Comparison of ENCODE assay signal across 22 cellular contexts in the genomic region with DNA sequence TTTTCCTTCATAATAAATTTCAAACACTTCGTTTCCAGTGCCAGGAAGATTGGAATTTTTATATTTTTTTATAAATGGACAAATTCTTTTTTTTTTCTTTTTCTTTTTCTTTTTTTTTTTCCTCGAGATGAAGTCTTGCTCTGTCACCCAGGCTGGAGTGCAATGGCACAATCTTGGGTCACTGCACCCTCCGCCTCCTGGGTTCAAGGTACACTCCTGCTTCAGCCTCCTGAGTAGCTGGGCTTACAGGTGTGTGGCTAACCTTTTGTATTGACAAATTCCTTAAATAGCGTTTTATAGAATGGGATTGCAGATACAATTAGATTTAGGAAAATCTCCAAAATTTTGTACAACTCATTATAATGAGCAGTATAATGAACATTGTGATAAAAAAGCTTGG.
DNase-seq lines count a peak whose midpoint lies in the region; ATAC-seq, FAIRE-seq and TF ChIP-seq lines count a peak whose summit lies in the region.
"Had no signal": no experiment of that assay in that cellular context is flagged by ENCODE, and none has a peak within 500 bp of the region (broad histone marks: within the 10 kb centered on the region; RNA-seq: fewer than 3 reads in every experiment).

No MANE protein-coding gene starts in this region.

- H3K4me3 ChIP-seq in liver (ENCODE audit: low read depth in 1 of 3, low read length in 3 of 3) = no peak overlapping the region
- H3K4me3 ChIP-seq in HepG2 (replicated peaks in 1 of 3; ENCODE audit: insufficient read depth in 1 of 3, low read depth in 2 of 3, low read length in 3 of 3) = no peak overlapping the region
- H3K4me3 ChIP-seq in small intestine (ENCODE audit: low read depth in 1 of 2, low read length in 2 of 2) = no peak overlapping the region
- H3K4me3 ChIP-seq: A549; BLaER1 treated with 17β-estradiol and CSF1 and Interleukin-3, amounts not matched to agents 10 nM and 100 nM had no signal

- H3K79me2 ChIP-seq in HepG2 (ENCODE audit: insufficient read depth, low read length) = no peaks in the 10 kb centered on the region

- in situ Hi-C loops in HepG2 (cut with HindIII; ENCODE audit: extremely low pct_ligation_motif_present, low pct_unique_long_range_greater_than_20kb) = no loop called here

- CTCF ChIA-PET in HepG2 (lab: Yijun Ruan, JAX; ENCODE audit: low intra/inter-chr PET ratio, low total read pairs) = no interaction called here

- TF ChIP-seq CTCF in liver (IDR thresholded peaks at IDR 0.05; ENCODE audit: low read depth, low read length, missing input control) (no peak), HepG2 (CRISPR knock-in tag; IDR thresholded peaks at IDR 0.05) (no peak)

- H3K4me2 ChIP-seq in HepG2 (ENCODE audit: low read depth, low read length) = no peak overlapping the region
- H3K4me2 ChIP-seq: A549; BLaER1 treated with 17β-estradiol and CSF1 and Interleukin-3, amounts not matched to agents 10 nM and 100 nM had no signal

- TF ChIP-seq EP300 in HepG2 (IDR thresholded peaks at IDR 0.05; ENCODE audit: low read depth in 2 of 2, low read length in 2 of 2) = no peak
- TF ChIP-seq EP300 in HepG2 (CRISPR knock-in tag; IDR thresholded peaks at IDR 0.05; ENCODE audit: borderline replicate concordance) = no peak

- no peak for ATAC-seq in HepG2
- ATAC-seq: A549 had no signal

- no peaks in the 10 kb centered on the region for H4K20me1 ChIP-seq in HepG2 (ENCODE audit: insufficient read depth, low read length)
- H4K20me1 ChIP-seq: BLaER1 treated with 17β-estradiol and CSF1 and Interleukin-3, amounts not matched to agents 10 nM and 100 nM had no signal

- 48% methylated on average over 4 of the region's 4 CpGs for WGBS in liver
- WGBS in HepG2 (ENCODE audit: low lambda C conversion rate) = 4% methylated on average over 4 of the region's 4 CpGs
- 22 to 63% (median 27%) methylated on average over 4 of the region's 4 CpGs for WGBS in small intestine, 3 donors

- H3K27ac ChIP-seq in liver (ENCODE audit: low read depth in 1 of 2, low read length in 2 of 2) = no peak overlapping the region
- no peak overlapping the region for H3K27ac ChIP-seq in HepG2 (ENCODE audit: extremely low read length, insufficient read depth, low read length)
- H3K27ac ChIP-seq in small intestine (ENCODE audit: low read depth in 1 of 2, low read length in 1 of 2) = no peak overlapping the region
- H3K27ac ChIP-seq: 22Rv1; A549; BLaER1 treated with 17β-estradiol and CSF1 and Interleukin-3, amounts not matched to agents 10 nM and 100 nM; C4-2B had no signal

- H3K9me3 ChIP-seq in liver (ENCODE audit: control insufficient read depth in 4 of 4, low read length in 3 of 4) (no peaks in the 10 kb centered on the region), HepG2 (ENCODE audit: low read length) (no peaks in the 10 kb centered on the region), small intestine (ENCODE audit: control insufficient read depth, low read depth) (no peaks in the 10 kb centered on the region)
- H3K9me3 ChIP-seq: Caco-2 had no signal

- no TSS peak for BruUV-seq in HepG2 (replicated peaks; lab: Mats Ljungman, UMichigan)

- intact Hi-C loops in HepG2 (cut with micrococcal nuclease; ENCODE audit: unreplicated experiment) = no loop called here

- peaks cover 0 to 2% (median 0%) of the 10 kb centered on the region in 4 donors for H3K27me3 ChIP-seq in liver (ENCODE audit: control insufficient read depth in 4 of 4, insufficient read depth in 4 of 4, low read length in 3 of 4)
- no peaks in the 10 kb centered on the region for H3K27me3 ChIP-seq in HepG2 (ENCODE audit: control insufficient read depth in 1 of 2, insufficient read depth in 2 of 2, low read length in 2 of 2)
- H3K27me3 ChIP-seq in small intestine (ENCODE audit: control insufficient read depth in 2 of 2, insufficient read depth in 2 of 2, low read length in 2 of 2) = no peaks in the 10 kb centered on the region
- H3K27me3 ChIP-seq: BLaER1 treated with 17β-estradiol and CSF1 and Interleukin-3, amounts not matched to agents 10 nM and 100 nM had no signal

- H3K4me1 ChIP-seq in liver (ENCODE audit: control insufficient read depth in 4 of 4, insufficient read depth in 4 of 4, low read length in 3 of 4) (no peaks in the 10 kb centered on the region), HepG2 (ENCODE audit: insufficient read depth, low read length) (no peaks in the 10 kb centered on the region), small intestine (ENCODE audit: control insufficient read depth in 2 of 2, insufficient read depth in 1 of 2, low read depth in 1 of 2, low read length in 1 of 2) (no peaks in the 10 kb centered on the region)
- H3K4me1 ChIP-seq: Caco-2 had no signal

- no peaks in the 10 kb centered on the region for H3K36me3 ChIP-seq in liver (ENCODE audit: control insufficient read depth in 4 of 4, insufficient read depth in 3 of 4, low read depth in 1 of 4, low read length in 3 of 4)
- no peaks in the 10 kb centered on the region for H3K36me3 ChIP-seq in HepG2 (replicated peaks in 1 of 2; ENCODE audit: control insufficient read depth in 1 of 2, insufficient read depth in 2 of 2, low read length in 2 of 2)
- no peaks in the 10 kb centered on the region for H3K36me3 ChIP-seq in small intestine (ENCODE audit: control insufficient read depth in 2 of 2, insufficient read depth in 2 of 2, low read length in 2 of 2)
- H3K36me3 ChIP-seq: BLaER1 treated with 17β-estradiol and CSF1 and Interleukin-3, amounts not matched to agents 10 nM and 100 nM had no signal

- TF ChIP-seq RAD21 in liver (IDR thresholded peaks at IDR 0.05) (no peak), HepG2 (CRISPR knock-in tag; IDR thresholded peaks at IDR 0.05) (no peak)

- POLR2A ChIA-PET in HepG2 (lab: Yijun Ruan, JAX) = no interaction called here

- TF ChIP-seq POLR2A in HepG2 (IDR thresholded peaks at IDR 0.05; ENCODE audit: insufficient read depth in 1 of 2, low read depth in 2 of 2, low read length in 2 of 2) = no peak

- no peak overlapping the region for H3K9ac ChIP-seq in liver (ENCODE audit: low read depth in 1 of 2, low read length in 2 of 2)
- no peak overlapping the region for H3K9ac ChIP-seq in HepG2 (ENCODE audit: insufficient read depth, low read depth, low read length)
- H3K9ac ChIP-seq: BLaER1 treated with 17β-estradiol and CSF1 and Interleukin-3, amounts not matched to agents 10 nM and 100 nM had no signal

- FAIRE-seq in HepG2 (lab: Jason Lieb, UNC) (no peak), small intestine (lab: Jason Lieb, UNC) (no peak)
- FAIRE-seq: A549, D721Med, G401.6, GM12891, GM18507 had no signal

- no peak overlapping the region for H2AFZ ChIP-seq in HepG2 (ENCODE audit: low read length)

- DNase-seq in HepG2 (ENCODE audit: low spot score) = no peak
- peak; percentile 28 for DNase-seq in mucosa of gallbladder (ENCODE audit: low spot score)
- DNase-seq in small intestine = peak; percentile 68
- no peak for DNase-seq in HuH-7 (ENCODE audit: low spot score)
- DNase-seq in COR-L47 (lab: John Stamatoyannopoulos, UW) = no peak
- no peak for DNase-seq in LoVo (ENCODE audit: low spot score)
- DNase-seq: AML-193; Caco-2; Calu3; CD4-positive, alpha-beta memory T cell; CD8-positive, alpha-beta memory T cell; DMS79 treated with DMSO at 0.1 percent for 48 hours; GF-D8 had no signal

TF ChIP-seq in liver, 16 proteins besides CTCF, POLR2A, EP300 and RAD21:
- peak; percentile 20 to 27 for TF ChIP-seq HNF4A (conservative IDR thresholded peaks at IDR 0.05)
- TF ChIP-seq, protein P1, sequence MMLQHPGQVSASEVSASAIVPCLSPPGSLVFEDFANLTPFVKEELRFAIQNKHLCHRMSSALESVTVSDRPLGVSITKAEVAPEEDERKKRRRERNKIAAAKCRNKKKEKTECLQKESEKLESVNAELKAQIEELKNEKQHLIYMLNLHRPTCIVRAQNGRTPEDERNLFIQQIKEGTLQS (IDR thresholded peaks at IDR 0.05) = no peak
- TF ChIP-seq RXRA (IDR thresholded peaks at IDR 0.05) = no peak
- no peak for TF ChIP-seq YY1 (IDR thresholded peaks at IDR 0.05)
- no peak for TF ChIP-seq SP1 (IDR thresholded peaks at IDR 0.05)
- TF ChIP-seq HNF4G (IDR thresholded peaks at IDR 0.05) = no peak
TF ChIP-seq in liver: peak in this region for 1.

TF ChIP-seq in HepG2, 621 proteins besides CTCF, POLR2A, EP300 and RAD21 (continues in another document):
- no peak for TF ChIP-seq ZFY (CRISPR knock-in tag; IDR thresholded peaks at IDR 0.05)
- TF ChIP-seq, protein P2, sequence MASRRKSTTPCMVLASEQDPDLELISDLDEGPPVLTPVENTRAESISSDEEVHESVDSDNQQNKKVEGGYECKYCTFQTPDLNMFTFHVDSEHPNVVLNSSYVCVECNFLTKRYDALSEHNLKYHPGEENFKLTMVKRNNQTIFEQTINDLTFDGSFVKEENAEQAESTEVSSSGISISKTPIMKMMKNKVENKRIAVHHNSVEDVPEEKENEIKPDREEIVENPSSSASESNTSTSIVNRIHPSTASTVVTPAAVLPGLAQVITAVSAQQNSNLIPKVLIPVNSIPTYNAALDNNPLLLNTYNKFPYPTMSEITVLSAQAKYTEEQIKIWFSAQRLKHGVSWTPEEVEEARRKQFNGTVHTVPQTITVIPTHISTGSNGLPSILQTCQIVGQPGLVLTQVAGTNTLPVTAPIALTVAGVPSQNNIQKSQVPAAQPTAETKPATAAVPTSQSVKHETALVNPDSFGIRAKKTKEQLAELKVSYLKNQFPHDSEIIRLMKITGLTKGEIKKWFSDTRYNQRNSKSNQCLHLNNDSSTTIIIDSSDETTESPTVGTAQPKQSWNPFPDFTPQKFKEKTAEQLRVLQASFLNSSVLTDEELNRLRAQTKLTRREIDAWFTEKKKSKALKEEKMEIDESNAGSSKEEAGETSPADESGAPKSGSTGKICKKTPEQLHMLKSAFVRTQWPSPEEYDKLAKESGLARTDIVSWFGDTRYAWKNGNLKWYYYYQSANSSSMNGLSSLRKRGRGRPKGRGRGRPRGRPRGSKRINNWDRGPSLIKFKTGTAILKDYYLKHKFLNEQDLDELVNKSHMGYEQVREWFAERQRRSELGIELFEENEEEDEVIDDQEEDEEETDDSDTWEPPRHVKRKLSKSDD (CRISPR knock-in tag; IDR thresholded peaks at IDR 0.05; ENCODE audit: low read depth) = no peak
- TF ChIP-seq RELA (CRISPR knock-in tag; IDR thresholded peaks at IDR 0.05) = no peak
- TF ChIP-seq ZNF17 (CRISPR knock-in tag; IDR thresholded peaks at IDR 0.05) = no peak
- no peak for TF ChIP-seq TGIF2 (CRISPR knock-in tag; IDR thresholded peaks at IDR 0.05)
- TF ChIP-seq NPAS2 (CRISPR knock-in tag; IDR thresholded peaks at IDR 0.05; ENCODE audit: borderline replicate concordance) = no peak
- TF ChIP-seq ETV5 (CRISPR knock-in tag; IDR thresholded peaks at IDR 0.05; ENCODE audit: borderline replicate concordance) = no peak
- TF ChIP-seq DPF2 (CRISPR knock-in tag; IDR thresholded peaks at IDR 0.05; ENCODE audit: borderline replicate concordance, low read depth) = no peak
- no peak for TF ChIP-seq RFXANK (CRISPR knock-in tag; IDR thresholded peaks at IDR 0.05)

Comparison
In these comparisons a context has a peak if more than half of its experiments do, and no peak if none do; other contexts are left out.
1. DNase-seq: peak in mucosa of gallbladder (single experiment) and small intestine (single experiment); none in HepG2 (single experiment), HuH-7 (single experiment), COR-L47 (single experiment) and LoVo (single experiment).